ENCODE assay signal across 25 cellular contexts in genomic region chr13:27341616-27342015, GRCh38.
DNase-seq lines count a peak whose midpoint lies in the region; ATAC-seq and TF ChIP-seq lines count a peak whose summit lies in the region.
"Had no signal": no experiment of that assay in that cellular context is flagged by ENCODE, and none has a peak within 500 bp of the region (broad histone marks: within the 10 kb centered on the region; RNA-seq: fewer than 3 reads in every experiment).

No MANE protein-coding gene starts in this region.

- H3K36me3 Mint-ChIP-seq in stimulated activated effector memory CD8-positive, alpha-beta T cell treated with anti-CD3 and anti-CD28 coated beads, Interleukin-12 subunit alpha, Interleukin-12 subunit beta, amount 100 ng/mL, for 72 hours: no peaks in the 10 kb centered on the region
- H3K36me3 Mint-ChIP-seq in activated CD4-positive, alpha-beta memory T cell treated with anti-CD3 and anti-CD28 coated beads for 36 hours: no peaks in the 10 kb centered on the region
- H3K36me3 Mint-ChIP-seq: activated naive CD8-positive, alpha-beta T cell treated with anti-CD3 and anti-CD28 coated beads for 36 hours had no signal

- CTCF ChIA-PET in activated CD4-positive, alpha-beta memory T cell treated with anti-CD3 and anti-CD28 coated beads for 36 hours (lab: Charles Lee): interaction anchor here (2.4 to 5.1 kb wide), 2 partner anchors 71 to 356 kb away, joined by 8 to 27 read pairs; partner anchors contain the start of gene RASL11A

- H3K4me1 Mint-ChIP-seq in stimulated activated effector memory CD8-positive, alpha-beta T cell treated with anti-CD3 and anti-CD28 coated beads, Interleukin-12 subunit alpha, Interleukin-12 subunit beta, amount 100 ng/mL, for 72 hours: no peaks in the 10 kb centered on the region
- H3K4me1 Mint-ChIP-seq in activated CD4-positive, alpha-beta memory T cell treated with anti-CD3 and anti-CD28 coated beads for 36 hours (ENCODE audit: low read depth): no peaks in the 10 kb centered on the region
- H3K4me1 Mint-ChIP-seq: activated CD4-positive, alpha-beta memory T cell treated with anti-CD3 and anti-CD28 coated beads, Interleukin-2, amount 10 ng/mL, durations not matched to agents 7 days and 5 days; activated naive CD8-positive, alpha-beta T cell treated with anti-CD3 and anti-CD28 coated beads for 36 hours had no signal

- TF ChIP-seq CTCF in left ventricle myocardium inferior (IDR thresholded peaks at IDR 0.05; ENCODE audit: borderline replicate concordance) (no peak), fibroblast of villous mesenchyme (IDR thresholded peaks at IDR 0.05; ENCODE audit: insufficient read depth, low read depth, low read length) (peak; percentile 6)

- peaks cover 53% of the 10 kb centered on the region for H3K27me3 ChIP-seq in left ventricle myocardium inferior (ENCODE audit: low read depth)
- H3K27me3 ChIP-seq: right lobe of liver, thyroid gland had no signal

- no peaks in the 10 kb centered on the region for H3K36me3 ChIP-seq in left ventricle myocardium inferior
- H3K36me3 ChIP-seq: right lobe of liver, thyroid gland had no signal

- no peak overlapping the region for H3K4me3 Mint-ChIP-seq in stimulated activated effector memory CD8-positive, alpha-beta T cell treated with anti-CD3 and anti-CD28 coated beads, Interleukin-12 subunit alpha, Interleukin-12 subunit beta, amount 100 ng/mL, for 72 hours
- no peak overlapping the region for H3K4me3 Mint-ChIP-seq in activated CD4-positive, alpha-beta memory T cell treated with anti-CD3 and anti-CD28 coated beads for 36 hours
- H3K4me3 Mint-ChIP-seq: activated CD4-positive, alpha-beta memory T cell treated with anti-CD3 and anti-CD28 coated beads, Interleukin-2, amount 10 ng/mL, durations not matched to agents 7 days and 5 days; activated naive CD8-positive, alpha-beta T cell treated with anti-CD3 and anti-CD28 coated beads for 36 hours; HFFc6; nephron had no signal

- DNase-seq in left cardiac atrium: peak; percentile 34
- DNase-seq in left ventricle myocardium inferior: no peak
- peak; percentile 36 for DNase-seq in NCI-H460 (ENCODE audit: extremely low read depth, low read depth)
- peak; percentile 46 for DNase-seq in fibroblast of villous mesenchyme (ENCODE audit: low read depth)
- DNase-seq in stimulated activated effector memory CD8-positive, alpha-beta T cell treated with anti-CD3 and anti-CD28 coated beads, Interleukin-12 subunit alpha, Interleukin-12 subunit beta, amount 100 ng/mL, for 72 hours (ENCODE audit: low spot score in 2 of 2): no peak
- DNase-seq in sciatic nerve (ENCODE audit: low spot score): no peak
- DNase-seq in activated CD4-positive, alpha-beta memory T cell treated with anti-CD3 and anti-CD28 coated beads for 36 hours: no peak
- DNase-seq: activated CD4-positive, alpha-beta memory T cell treated with anti-CD3 and anti-CD28 coated beads, Interleukin-2, amount 10 ng/mL, durations not matched to agents 7 days and 5 days; activated naive CD8-positive, alpha-beta T cell treated with anti-CD3 and anti-CD28 coated beads for 36 hours; central memory CD4-positive, alpha-beta T cell; head of caudate nucleus; HFFc6; KG1; MV-4-11; NCI-H146; NCI-H2227 treated with DMSO at 0.1 percent for 48 hours; OCI-M1; stimulated activated naive CD8-positive, alpha-beta T cell treated with anti-CD3 and anti-CD28 coated beads, Interleukin-15, Interleukin-2, amounts not matched to agents 100 U/mL and 50 U/mL, for 24 hours; T-helper 9 cell; thyroid gland had no signal

- H3K4me3 ChIP-seq in left ventricle myocardium inferior (no peak overlapping the region), fibroblast of villous mesenchyme (ENCODE audit: low read depth, low read length) (no peak overlapping the region)
- H3K4me3 ChIP-seq: right lobe of liver, thyroid gland had no signal

- H3K9me3 ChIP-seq in left ventricle myocardium inferior (replicated peaks): no peaks in the 10 kb centered on the region
- H3K9me3 ChIP-seq: right lobe of liver, thyroid gland had no signal

- POLR2A ChIA-PET in activated CD4-positive, alpha-beta memory T cell treated with anti-CD3 and anti-CD28 coated beads for 36 hours (lab: Charles Lee): no interaction called here

- H3K9me3 Mint-ChIP-seq in stimulated activated effector memory CD8-positive, alpha-beta T cell treated with anti-CD3 and anti-CD28 coated beads, Interleukin-12 subunit alpha, Interleukin-12 subunit beta, amount 100 ng/mL, for 72 hours: no peaks in the 10 kb centered on the region
- no peaks in the 10 kb centered on the region for H3K9me3 Mint-ChIP-seq in activated CD4-positive, alpha-beta memory T cell treated with anti-CD3 and anti-CD28 coated beads for 36 hours
- H3K9me3 Mint-ChIP-seq: activated CD4-positive, alpha-beta memory T cell treated with anti-CD3 and anti-CD28 coated beads, Interleukin-2, amount 10 ng/mL, durations not matched to agents 7 days and 5 days; activated naive CD8-positive, alpha-beta T cell treated with anti-CD3 and anti-CD28 coated beads for 36 hours; HFFc6; nephron had no signal

- peak; percentile 53 to 95 for ATAC-seq in left cardiac atrium
- peak; percentile 22 for ATAC-seq in stimulated activated effector memory CD8-positive, alpha-beta T cell treated with anti-CD3 and anti-CD28 coated beads, Interleukin-12 subunit alpha, Interleukin-12 subunit beta, amount 100 ng/mL, for 72 hours
- ATAC-seq in sciatic nerve: no peak
- ATAC-seq in HG02763 (IDR thresholded peaks at IDR 0.05; ENCODE audit: unreplicated experiment): no peak
- ATAC-seq: Right ventricle myocardium inferior; stimulated activated naive CD8-positive, alpha-beta T cell treated with anti-CD3 and anti-CD28 coated beads, Interleukin-15, Interleukin-2, amounts not matched to agents 100 U/mL and 50 U/mL, for 24 hours had no signal

- H3K4me1 ChIP-seq in left ventricle myocardium inferior: no peaks in the 10 kb centered on the region
- H3K4me1 ChIP-seq: right lobe of liver, thyroid gland had no signal

- no peak overlapping the region for H3K27ac ChIP-seq in left ventricle myocardium inferior (replicated peaks)
- H3K27ac ChIP-seq: C4-2B, right lobe of liver, thyroid gland had no signal

- peaks cover 15% of the 10 kb centered on the region for H3K27me3 Mint-ChIP-seq in activated CD4-positive, alpha-beta memory T cell treated with anti-CD3 and anti-CD28 coated beads for 36 hours
- H3K27me3 Mint-ChIP-seq: activated naive CD8-positive, alpha-beta T cell treated with anti-CD3 and anti-CD28 coated beads for 36 hours had no signal

- intact Hi-C loops in left cardiac atrium (cut with DNase I) (no loop called here), left ventricle myocardium inferior (cut with micrococcal nuclease) (no loop called here), sciatic nerve (cut with DNase I) (no loop called here)
- intact Hi-C loops in activated CD4-positive, alpha-beta memory T cell treated with anti-CD3 and anti-CD28 coated beads for 36 hours (cut with micrococcal nuclease): no loop called here

- H3K27ac Mint-ChIP-seq in stimulated activated effector memory CD8-positive, alpha-beta T cell treated with anti-CD3 and anti-CD28 coated beads, Interleukin-12 subunit alpha, Interleukin-12 subunit beta, amount 100 ng/mL, for 72 hours: no peak overlapping the region
- H3K27ac Mint-ChIP-seq in activated CD4-positive, alpha-beta memory T cell treated with anti-CD3 and anti-CD28 coated beads for 36 hours: no peak overlapping the region
- H3K27ac Mint-ChIP-seq: activated CD4-positive, alpha-beta memory T cell treated with anti-CD3 and anti-CD28 coated beads, Interleukin-2, amount 10 ng/mL, durations not matched to agents 7 days and 5 days; activated naive CD8-positive, alpha-beta T cell treated with anti-CD3 and anti-CD28 coated beads for 36 hours; HFFc6; nephron had no signal

Comparison
In these comparisons a context has a peak if more than half of its experiments do, and no peak if none do; other contexts are left out.
1. DNase-seq: peak in left cardiac atrium (single experiment), NCI-H460 (single experiment) and fibroblast of villous mesenchyme (single experiment); none in left ventricle myocardium inferior (single experiment), stimulated activated effector memory CD8-positive, alpha-beta T cell treated with anti-CD3 and anti-CD28 coated beads, Interleukin-12 subunit alpha, Interleukin-12 subunit beta, amount 100 ng/mL, for 72 hours (0 of 2), sciatic nerve (single experiment) and activated CD4-positive, alpha-beta memory T cell treated with anti-CD3 and anti-CD28 coated beads for 36 hours (single experiment).
2. ATAC-seq: peak in left cardiac atrium (2 of 2) and stimulated activated effector memory CD8-positive, alpha-beta T cell treated with anti-CD3 and anti-CD28 coated beads, Interleukin-12 subunit alpha, Interleukin-12 subunit beta, amount 100 ng/mL, for 72 hours (single experiment); none in sciatic nerve (single experiment) and HG02763 (single experiment).